Comparison of ENCODE assay signal across 8 cellular contexts in the genomic region with DNA sequence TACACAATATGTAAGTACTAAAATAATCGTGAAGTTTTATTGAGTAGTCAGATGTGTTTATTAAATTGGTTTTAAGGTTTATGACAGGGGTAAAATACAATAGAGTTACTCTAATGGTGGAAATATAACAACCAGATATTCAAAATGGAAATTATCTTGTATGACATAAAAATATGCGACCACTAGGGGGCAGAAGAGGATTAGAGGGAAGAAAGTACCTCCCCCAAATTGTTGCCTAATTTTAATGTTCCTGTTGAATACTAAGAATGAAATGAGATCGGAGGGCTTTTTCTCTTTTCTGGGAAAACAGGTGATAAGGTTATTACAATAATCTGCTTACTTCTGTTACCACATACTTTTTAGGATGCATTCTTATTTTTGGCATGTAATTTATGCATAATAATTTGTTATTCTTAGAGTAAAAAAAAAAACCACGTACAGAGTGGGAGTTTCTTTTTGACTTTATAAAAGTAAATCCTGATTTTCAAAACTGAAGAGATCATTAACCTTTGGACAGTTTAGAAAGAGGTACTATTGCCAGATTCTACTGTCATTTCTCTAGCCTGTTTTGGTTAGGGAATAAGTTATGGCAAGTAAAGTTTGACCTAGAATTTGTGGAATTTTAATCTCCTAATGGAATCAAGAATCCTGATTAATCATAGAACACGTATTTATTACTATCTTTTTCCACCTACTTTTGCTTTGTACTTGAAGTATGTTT.
A peak's percentile ranks its signal among the peaks of the same experiment; 100 is the strongest.
DNase-seq lines count a peak whose midpoint lies in the region; ATAC-seq and TF ChIP-seq lines count a peak whose summit lies in the region.

No MANE protein-coding gene starts in this region.

- H3K9me2 ChIP-seq in hepatocyte (replicated peaks; ENCODE audit: insufficient read depth) = no peaks in the 10 kb centered on the region

- TF ChIP-seq POLR2A in suprapubic skin (IDR thresholded peaks at IDR 0.05) = no peak

- H3K27ac ChIP-seq in hepatocyte (no peak overlapping the region), suprapubic skin (no peak overlapping the region)

- no peaks in the 10 kb centered on the region for H3K79me2 ChIP-seq in hepatocyte

- TF ChIP-seq EP300 in suprapubic skin (IDR thresholded peaks at IDR 0.05) = no peak

- no peaks in the 10 kb centered on the region for H3K36me3 ChIP-seq in hepatocyte (replicated peaks; ENCODE audit: insufficient read depth, low read depth)
- no peaks in the 10 kb centered on the region for H3K36me3 ChIP-seq in suprapubic skin

- TF ChIP-seq CTCF in hepatocyte (IDR thresholded peaks at IDR 0.05; ENCODE audit: poor library complexity) = peak; percentile 76
- peak; percentile 56 to 61 for TF ChIP-seq CTCF in suprapubic skin (IDR thresholded peaks at IDR 0.05)

- H3K4me2 ChIP-seq in hepatocyte = no peak overlapping the region

- no peak overlapping the region for H2AFZ ChIP-seq in hepatocyte

- ATAC-seq in HG02981 (IDR thresholded peaks at IDR 0.05; ENCODE audit: unreplicated experiment) (peak; percentile 71), HG02588 (IDR thresholded peaks at IDR 0.05; ENCODE audit: unreplicated experiment) (no peak)

- H4K20me1 ChIP-seq in hepatocyte (ENCODE audit: insufficient read depth, poor library complexity, severe bottlenecking) = no peaks in the 10 kb centered on the region

- H3K4me1 ChIP-seq in hepatocyte (ENCODE audit: insufficient read depth) = no peaks in the 10 kb centered on the region
- H3K4me1 ChIP-seq in suprapubic skin = peaks cover 7% of the 10 kb centered on the region

- H3K27me3 ChIP-seq in hepatocyte (no peaks in the 10 kb centered on the region), suprapubic skin (no peaks in the 10 kb centered on the region)

- peak; percentile 8 for DNase-seq in stimulated activated CD4-positive, alpha-beta T cell treated with anti-CD3 and anti-CD28 coated beads, Interleukin-15, amount 100 ng/mL, for 24 hours
- no peak for DNase-seq in stimulated activated CD4-positive, alpha-beta T cell treated with anti-CD3 and anti-CD28 coated beads, Interleukin-2, amount 100 ng/mL, for 24 hours
- DNase-seq in NCI-H345 (lab: John Stamatoyannopoulos, UW) (peak; percentile 35), amniotic epithelial cell (ENCODE audit: low read depth) (peak; percentile 70), hepatocyte (ENCODE audit: low spot score) (peak; percentile 78), suprapubic skin (ENCODE audit: low spot score in 2 of 2) (no peak)

- 25% methylated on average over 5 of the region's 5 CpGs for WGBS in hepatocyte (ENCODE audit: low lambda C conversion rate, missing lambda C conversion rate)
- 12% methylated on average over 5 of the region's 5 CpGs for WGBS in suprapubic skin

- H3K9me3 ChIP-seq in hepatocyte (ENCODE audit: low read depth) = no peaks in the 10 kb centered on the region
- no peaks in the 10 kb centered on the region for H3K9me3 ChIP-seq in suprapubic skin

- H3K4me3 ChIP-seq in hepatocyte (no peak overlapping the region), suprapubic skin (no peak overlapping the region)

Comparison
In these comparisons a context has a peak if more than half of its experiments do, and no peak if none do; other contexts are left out.
1. DNase-seq: peak in stimulated activated CD4-positive, alpha-beta T cell treated with anti-CD3 and anti-CD28 coated beads, Interleukin-15, amount 100 ng/mL, for 24 hours (single experiment), NCI-H345 (single experiment), amniotic epithelial cell (single experiment) and hepatocyte (single experiment); none in stimulated activated CD4-positive, alpha-beta T cell treated with anti-CD3 and anti-CD28 coated beads, Interleukin-2, amount 100 ng/mL, for 24 hours (0 of 2) and suprapubic skin (0 of 2).